ENCODE assay signal across 18 cellular contexts in the genomic region with DNA sequence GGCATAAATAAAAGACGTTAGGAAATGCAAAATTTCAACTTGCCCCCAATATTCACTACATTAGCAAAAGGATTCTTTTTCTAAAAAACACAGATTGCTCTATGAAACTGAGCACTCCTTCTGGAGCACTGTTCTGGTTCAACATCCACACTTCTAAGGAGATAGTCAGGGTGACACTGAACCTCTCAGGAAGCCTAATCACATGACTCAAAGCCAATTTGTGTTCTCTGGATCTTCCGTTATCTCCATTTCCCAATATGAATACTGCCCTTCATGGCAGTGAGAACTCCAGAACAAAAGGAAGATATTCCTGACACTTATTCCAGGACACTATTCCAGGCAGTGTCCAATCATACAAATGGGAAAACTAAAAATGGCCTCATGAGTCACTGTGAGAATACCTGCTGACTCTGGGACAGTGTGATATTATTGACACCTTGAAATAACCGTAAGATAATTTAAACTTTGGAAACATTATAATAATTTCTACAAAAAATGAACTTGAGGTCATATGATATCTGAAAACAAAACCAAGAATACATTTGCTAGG. TPM values are rescaled to one million over a fixed set of nuclear protein-coding genes. Genes with fewer than 3 reads are reported as not detected.
DNase-seq lines count a peak whose midpoint lies in the region; ATAC-seq and TF ChIP-seq lines count a peak whose summit lies in the region.
"Had no signal": no experiment of that assay in that cellular context is flagged by ENCODE, and none has a peak within 500 bp of the region (broad histone marks: within the 10 kb centered on the region; RNA-seq: fewer than 3 reads in every experiment).

No MANE protein-coding gene starts in this region.

- ATAC-seq in T-helper 17 cell (no peak), psoas muscle (peak; percentile 72 to 88 (median 82)), HG02759 (IDR thresholded peaks at IDR 0.05; ENCODE audit: unreplicated experiment) (no peak)

- H3K27ac Mint-ChIP-seq in T-helper 17 cell = peak overlapping the region; percentile 16
- H3K27ac Mint-ChIP-seq: CD8-positive, alpha-beta memory T cell; H9 had no signal

- DNase-seq in T-helper 17 cell = no peak
- no peak for DNase-seq in left ventricle myocardium inferior
- no peak for DNase-seq in psoas muscle
- no peak for DNase-seq in NCI-H345 treated with DMSO at 0.1 percent for 48 hours (lab: John Stamatoyannopoulos, UW; ENCODE audit: unreplicated experiment)
- no peak for DNase-seq in substantia nigra (lab: John Stamatoyannopoulos, UW)
- DNase-seq: ACHN; BE2C; C1 segment of cervical spinal cord; CD4-positive, CD25-positive, alpha-beta regulatory T cell; CD8-positive, alpha-beta memory T cell; COR-L47; DMS 273 treated with DMSO at 0.1 percent for 48 hours; DMS53; DND-41; H9 had no signal

- peak overlapping the region; percentile 37 for H3K4me3 ChIP-seq in DOHH2 (ENCODE audit: low read length)
- H3K4me3 ChIP-seq in left ventricle myocardium inferior = no peak overlapping the region
- H3K4me3 ChIP-seq in psoas muscle = no peak overlapping the region

- H3K36me3 Mint-ChIP-seq in T-helper 17 cell (ENCODE audit: low read depth) = peaks cover 2% of the 10 kb centered on the region

- WGBS in psoas muscle, 3 donors = 68 to 83% (median 69%) methylated on average over 3 of the region's 3 CpGs

- no peaks in the 10 kb centered on the region for H3K27me3 Mint-ChIP-seq in T-helper 17 cell
- H3K27me3 Mint-ChIP-seq: CD4-positive, CD25-positive, alpha-beta regulatory T cell; CD8-positive, alpha-beta memory T cell had no signal

- H3K4me2 ChIP-seq in DOHH2 (ENCODE audit: low read length) = peak overlapping the region; percentile 47

- H3K27ac ChIP-seq in DOHH2 (ENCODE audit: low read depth, low read length) (peak overlapping the region; percentile 84), left ventricle myocardium inferior (replicated peaks) (peak overlapping the region; percentile 86), psoas muscle (peak overlapping the region; percentile 31), substantia nigra (ENCODE audit: low read depth, low read length, poor library complexity, severe bottlenecking) (no peak overlapping the region)
- H3K27ac ChIP-seq: HL-60 had no signal

- peaks cover 2% of the 10 kb centered on the region for H3K4me1 Mint-ChIP-seq in T-helper 17 cell
- H3K4me1 Mint-ChIP-seq: CD8-positive, alpha-beta memory T cell; H9 had no signal

- H3K79me2 ChIP-seq in DOHH2 (ENCODE audit: control insufficient read depth, low read length) = no peaks in the 10 kb centered on the region

- no peaks in the 10 kb centered on the region for H3K9me2 ChIP-seq in DOHH2 (replicated peaks; ENCODE audit: control insufficient read depth, low read length)

- intact Hi-C loops in left ventricle myocardium inferior (cut with micrococcal nuclease) (no loop called here), psoas muscle (cut with DNase I) (no loop called here)

- peaks cover 3% of the 10 kb centered on the region for H3K36me3 ChIP-seq in DOHH2 (ENCODE audit: control insufficient read depth, low read length)
- H3K36me3 ChIP-seq in left ventricle myocardium inferior = peaks cover 22% of the 10 kb centered on the region
- H3K36me3 ChIP-seq in psoas muscle (ENCODE audit: insufficient read depth in 1 of 2, low read depth in 1 of 2) = peaks cover 3 to 86% of the 10 kb centered on the region in 2 donors
- H3K36me3 ChIP-seq: BE2C had no signal

- peaks cover 66% of the 10 kb centered on the region for H3K4me1 ChIP-seq in DOHH2 (ENCODE audit: control insufficient read depth, low read length)
- H3K4me1 ChIP-seq in left ventricle myocardium inferior = peaks cover 44% of the 10 kb centered on the region
- H3K4me1 ChIP-seq in psoas muscle = peaks cover 4% of the 10 kb centered on the region

- no peak for TF ChIP-seq CTCF in DOHH2 (IDR thresholded peaks at IDR 0.05; ENCODE audit: low read depth, low read length, poor library complexity, severe bottlenecking)
- no peak for TF ChIP-seq CTCF in left ventricle myocardium inferior (IDR thresholded peaks at IDR 0.05; ENCODE audit: borderline replicate concordance)
- no peak for TF ChIP-seq CTCF in psoas muscle (IDR thresholded peaks at IDR 0.05)

- H4K20me1 ChIP-seq in DOHH2 (ENCODE audit: control insufficient read depth, insufficient read depth, low read depth, low read length) = no peaks in the 10 kb centered on the region

- H3K9me3 ChIP-seq in DOHH2 (ENCODE audit: control insufficient read depth, insufficient read depth, low read length) = no peaks in the 10 kb centered on the region
- no peaks in the 10 kb centered on the region for H3K9me3 ChIP-seq in T-helper 17 cell (ENCODE audit: control insufficient read depth, low read length, poor library complexity, severe bottlenecking)
- H3K9me3 ChIP-seq in left ventricle myocardium inferior (replicated peaks) = no peaks in the 10 kb centered on the region
- H3K9me3 ChIP-seq in psoas muscle = no peaks in the 10 kb centered on the region
- H3K9me3 ChIP-seq: BE2C had no signal

- no peak overlapping the region for H3K4me3 Mint-ChIP-seq in T-helper 17 cell
- H3K4me3 Mint-ChIP-seq: CD4-positive, CD25-positive, alpha-beta regulatory T cell; CD8-positive, alpha-beta memory T cell; H9 had no signal

- H3K27me3 ChIP-seq in DOHH2 (ENCODE audit: control insufficient read depth, low read length) (no peaks in the 10 kb centered on the region), left ventricle myocardium inferior (ENCODE audit: low read depth) (no peaks in the 10 kb centered on the region), psoas muscle (ENCODE audit: insufficient read depth in 3 of 3, low read length in 2 of 3) (no peaks in the 10 kb centered on the region)
- H3K27me3 ChIP-seq: BE2C had no signal

- H3F3A ChIP-seq in DOHH2 (ENCODE audit: control insufficient read depth, insufficient read depth) = peaks cover 19% of the 10 kb centered on the region; the same call in 1 of the 2 replicates

RNA-seq across cellular contexts. Expression of a gene that starts 21.4 kb away (rescaled TPM):
- total RNA-seq in T-helper 17 cell (10 to 100 TPM; 40.2 to 44.2 TPM), left ventricle myocardium inferior (32.2 TPM), psoas muscle (10 to 100 TPM in 3 of 4 donors, 1 to 10 TPM in 1; 8.0 to 11.4 (median 10.7) TPM)
- 1 to 10 TPM; 4.2 to 9.3 (median 4.2) TPM for polyA plus RNA-seq in psoas muscle

RNA-seq across cellular contexts. Expression of a gene that starts 57.6 kb away (rescaled TPM):
- total RNA-seq in T-helper 17 cell (10 to 100 TPM; 51.5 to 58.3 TPM), left ventricle myocardium inferior (78.0 TPM), psoas muscle (100 to 1,000 TPM; 124 to 303 (median 255) TPM)
- 100 to 1,000 TPM in 1 of 3 donors, 10 to 100 TPM in 2; 70.6 to 187 (median 75.6) TPM for polyA plus RNA-seq in psoas muscle

Comparison
In these comparisons a context has a peak if more than half of its experiments do, and no peak if none do; other contexts are left out.
1. ATAC-seq: peak in psoas muscle (4 of 4); none in T-helper 17 cell (single experiment) and HG02759 (single experiment).